Comparison of ENCODE assay signal across 1 cellular context in genomic region chr2:165791811-165792454, GRCh38.
TF ChIP-seq lines count a peak whose summit lies in the region.

No MANE protein-coding gene starts in this region.

TF ChIP-seq in IMR-90, 13 proteins besides CTCF, POLR2A, EP300 and RAD21 (continued from another document):
- TF ChIP-seq NFE2L2 (IDR thresholded peaks at IDR 0.05; ENCODE audit: low read depth, low read length) (no peak), CEBPB (IDR thresholded peaks at IDR 0.05; ENCODE audit: low read depth, low read length) (no peak), SMC3 (IDR thresholded peaks at IDR 0.05; ENCODE audit: low read depth, low read length) (no peak), RCOR1 (IDR thresholded peaks at IDR 0.05; ENCODE audit: insufficient replicate concordance, low read length) (no peak)
